In the genomic region with DNA sequence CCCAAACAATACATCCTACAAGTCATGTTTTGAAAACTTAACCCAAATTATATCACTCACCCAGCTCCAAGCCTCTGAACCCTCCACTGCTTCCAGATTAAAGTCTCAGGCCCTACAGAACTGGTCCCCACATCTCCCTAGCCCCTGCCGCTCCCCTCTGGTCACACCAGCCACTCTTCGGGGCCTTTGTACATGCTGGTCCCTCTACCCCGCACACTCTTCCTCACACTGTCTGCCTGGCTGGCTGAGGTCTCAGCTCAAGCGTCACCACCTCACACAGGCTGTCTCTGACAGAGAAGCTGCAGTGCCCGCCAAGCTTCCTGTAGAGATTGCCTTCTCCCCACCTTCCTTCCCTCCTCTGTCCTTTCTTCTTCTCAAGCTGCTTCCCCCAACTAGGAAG, we compare ENCODE assay signal across 14 cellular contexts.
A peak's percentile ranks its signal among the peaks of the same experiment; 100 is the strongest.
DNase-seq lines count a peak whose midpoint lies in the region; ATAC-seq and TF ChIP-seq lines count a peak whose summit lies in the region.
"Had no signal": no experiment of that assay in that cellular context is flagged by ENCODE, and none has a peak within 500 bp of the region (broad histone marks: within the 10 kb centered on the region; RNA-seq: fewer than 3 reads in every experiment).

No MANE protein-coding gene starts in this region.

- no peak for TF ChIP-seq EP300 in transverse colon (IDR thresholded peaks at IDR 0.05; ENCODE audit: low read depth)

- H3K9me2 ChIP-seq in HCT116 (ENCODE audit: insufficient read depth), result no peaks in the 10 kb centered on the region

- H3K79me1 ChIP-seq in neuronal stem cell (ENCODE audit: low read depth, low read length), result no peaks in the 10 kb centered on the region

- POLR2A ChIA-PET in HCT116 (lab: Charles Lee), result no interaction called here

- in situ Hi-C loops in transverse colon (cut with MboI; ENCODE audit: low pct_ligation_motif_present in 1 of 4, low pct_unique_long_range_greater_than_20kb in 1 of 4, low sequenced_read_pairs in 3 of 4) (no loop called here), gastrocnemius medialis (cut with MboI; ENCODE audit: low sequenced_read_pairs in 4 of 4) (no loop called here)

- TF ChIP-seq CTCF in CD14-positive monocyte (IDR thresholded peaks at IDR 0.05), result no peak
- TF ChIP-seq CTCF in HCT116 (IDR thresholded peaks at IDR 0.05 in 2 of 3, conservative IDR thresholded peaks at IDR 0.05 in 1 of 3; ENCODE audit: borderline replicate concordance in 1 of 3, insufficient read depth in 1 of 3, low read depth in 2 of 3, low read length in 2 of 3), result no peak
- TF ChIP-seq CTCF in transverse colon (IDR thresholded peaks at IDR 0.05), result no peak
- no peak for TF ChIP-seq CTCF in gastrocnemius medialis (IDR thresholded peaks at IDR 0.05 in 4 of 5, conservative IDR thresholded peaks at IDR 0.05 in 1 of 5)

- H3K9me3 Mint-ChIP-seq in CD14-positive monocyte, result peaks cover 0 to 2% (median 0%) of the 10 kb centered on the region in 7 donors

- H3K9me3 ChIP-seq in HCT116 (ENCODE audit: control insufficient read depth in 1 of 2, insufficient read depth in 1 of 2, low read depth in 1 of 2, low read length in 2 of 2) (no peaks in the 10 kb centered on the region), neuronal stem cell (replicated peaks in 1 of 2; ENCODE audit: control insufficient read depth in 2 of 2, insufficient read depth in 1 of 2, low read depth in 1 of 2, low read length in 2 of 2) (no peaks in the 10 kb centered on the region), transverse colon (no peaks in the 10 kb centered on the region), gastrocnemius medialis (no peaks in the 10 kb centered on the region)
- H3K9me3 ChIP-seq: colonic mucosa, right lobe of liver, vagina had no signal

- no peak overlapping the region for H3K18ac ChIP-seq in neuronal stem cell (ENCODE audit: low read length)

- ATAC-seq in HCT116 (peak; percentile 10; the same call in 1 of the 2 replicates), HG02885 (IDR thresholded peaks at IDR 0.05; ENCODE audit: poor library complexity, unreplicated experiment) (no peak), GM19324 (IDR thresholded peaks at IDR 0.05; ENCODE audit: low FRiP score, unreplicated experiment) (no peak), gastrocnemius medialis (no peak)

- H2BK12ac ChIP-seq in neuronal stem cell (ENCODE audit: low read length), result no peak overlapping the region

- no peak overlapping the region for H3K4me3 Mint-ChIP-seq in CD14-positive monocyte

- H3K79me2 ChIP-seq in HCT116 (ENCODE audit: insufficient read depth, low read length), result no peaks in the 10 kb centered on the region

- H3K4me1 Mint-ChIP-seq in CD14-positive monocyte, result no peaks in the 10 kb centered on the region

- H2BK5ac ChIP-seq in neuronal stem cell (ENCODE audit: low read length), result no peak overlapping the region

- peaks cover 80 to 99% of the 10 kb centered on the region in 2 donors for H3K36me3 Mint-ChIP-seq in CD14-positive monocyte

- TF ChIP-seq RAD21 in HCT116 (IDR thresholded peaks at IDR 0.05; ENCODE audit: low read depth), result no peak

- intact Hi-C loops in CD14-positive monocyte (cut with micrococcal nuclease) (no loop called here), HCT116 (cut with micrococcal nuclease) (loop anchor here (5.0 kb wide), 1 partner anchor 582 kb away; a partner anchor contains a TSS), transverse colon (cut with DNase I; ENCODE audit: low total_unique reads) (no loop called here), gastrocnemius medialis (cut with DNase I; ENCODE audit: low total_unique reads) (no loop called here)

- H3K4ac ChIP-seq in neuronal stem cell (ENCODE audit: low read length), result no peak overlapping the region

- CTCF ChIA-PET in HCT116 (lab: Charles Lee), result interaction anchor here (0.9 kb wide), 1 partner anchor 22 kb away, joined by 3 read pairs; no protein-coding TSS in a partner anchor

- peaks cover 0 to 19% of the 10 kb centered on the region in 2 experiments; a peak in 2 of 4 replicates for H3K4me1 ChIP-seq in HCT116 (ENCODE audit: control insufficient read depth in 1 of 2, insufficient read depth in 2 of 2, low read length in 2 of 2)
- no peaks in the 10 kb centered on the region for H3K4me1 ChIP-seq in neuronal stem cell (ENCODE audit: control insufficient read depth in 2 of 2, insufficient read depth in 1 of 2, low read depth in 1 of 2, low read length in 2 of 2)
- no peaks in the 10 kb centered on the region for H3K4me1 ChIP-seq in transverse colon
- H3K4me1 ChIP-seq in gastrocnemius medialis, result no peaks in the 10 kb centered on the region
- H3K4me1 ChIP-seq: colonic mucosa, right lobe of liver, vagina had no signal

- H3K4me2 ChIP-seq in HCT116 (ENCODE audit: low read length), result no peak overlapping the region
- no peak overlapping the region for H3K4me2 ChIP-seq in neuronal stem cell (ENCODE audit: insufficient read depth, low read length, poor library complexity, severe bottlenecking)

- no peak overlapping the region for H4K8ac ChIP-seq in neuronal stem cell (ENCODE audit: low read depth, low read length)

- RAD21 ChIA-PET in HCT116 (lab: Charles Lee; ENCODE audit: low non-redundant PET in 1 of 2, low total read pairs in 2 of 2, uncharacterized antibody in 2 of 2, unreplicated experiment in 2 of 2), result no interaction called here

- no peak overlapping the region for H3K14ac ChIP-seq in neuronal stem cell (ENCODE audit: low read length)

- no peaks in the 10 kb centered on the region for H4K20me1 ChIP-seq in HCT116 (ENCODE audit: insufficient read depth)

- H3K27ac ChIP-seq in HCT116 (ENCODE audit: low read depth, low read length) (no peak overlapping the region), caudate nucleus (ENCODE audit: low read depth, low read length) (peak overlapping the region; percentile 27), neuronal stem cell (replicated peaks; ENCODE audit: low read length) (no peak overlapping the region), transverse colon (no peak overlapping the region), gastrocnemius medialis (no peak overlapping the region)
- H3K27ac ChIP-seq: colonic mucosa, epithelial cell of prostate, right lobe of liver, vagina, VCaP had no signal

- DNase-seq in CD14-positive monocyte (ENCODE audit: low spot score) (no peak), HCT116 (ENCODE audit: low read depth, low spot score) (no peak), caudate nucleus (lab: John Stamatoyannopoulos, UW) (no peak), neuronal stem cell (ENCODE audit: low spot score) (no peak), transverse colon (no peak), gastrocnemius medialis (no peak)
- DNase-seq: NCI-H1930 had no signal

- no peaks in the 10 kb centered on the region for H3K36me3 ChIP-seq in HCT116 (ENCODE audit: control insufficient read depth in 1 of 2, insufficient read depth in 2 of 2, low read length in 2 of 2)
- H3K36me3 ChIP-seq in neuronal stem cell (replicated peaks in 1 of 2; ENCODE audit: control insufficient read depth in 2 of 2, insufficient read depth in 2 of 2, low read length in 2 of 2), result peaks cover 0 to 100% of the 10 kb centered on the region in 2 donors
- peaks cover 0 to 8% (median 0%) of the 10 kb centered on the region in 4 donors for H3K36me3 ChIP-seq in transverse colon
- peaks cover 0 to 10% of the 10 kb centered on the region in 2 donors for H3K36me3 ChIP-seq in gastrocnemius medialis
- H3K36me3 ChIP-seq: colonic mucosa had no signal

- TF ChIP-seq POLR2A in HCT116 (IDR thresholded peaks at IDR 0.05; ENCODE audit: borderline replicate concordance, extremely low read depth, insufficient read depth, insufficient read length) (no peak), transverse colon (IDR thresholded peaks at IDR 0.05) (no peak), gastrocnemius medialis (IDR thresholded peaks at IDR 0.05) (no peak)

- peak overlapping the region; percentile 18 for H2BK15ac ChIP-seq in neuronal stem cell (ENCODE audit: low read length)

- peaks cover 0 to 1% (median 0%) of the 10 kb centered on the region in 3 donors for H3K27me3 Mint-ChIP-seq in CD14-positive monocyte (ENCODE audit: low read depth in 3 of 3)

- H2AK5ac ChIP-seq in neuronal stem cell (ENCODE audit: low read depth, low read length), result peak overlapping the region; percentile 73

- H3K23ac ChIP-seq in neuronal stem cell (ENCODE audit: low read depth, low read length, poor library complexity), result peak overlapping the region; percentile 69

- H3K27me3 ChIP-seq in HCT116 (ENCODE audit: insufficient read depth, low read length) (no peaks in the 10 kb centered on the region), neuronal stem cell (ENCODE audit: control insufficient read depth in 3 of 3, insufficient read depth in 3 of 3, low read depth in 1 of 3, low read length in 3 of 3) (no peaks in the 10 kb centered on the region), transverse colon (no peaks in the 10 kb centered on the region), gastrocnemius medialis (no peaks in the 10 kb centered on the region)
- H3K27me3 ChIP-seq: colonic mucosa, right lobe of liver, vagina had no signal

- H4K91ac ChIP-seq in neuronal stem cell (ENCODE audit: low read depth, low read length, poor library complexity), result no peak overlapping the region

- H3K27ac Mint-ChIP-seq in CD14-positive monocyte, result peak overlapping the region in 5 of 7 donors; percentile 20 to 83 (median 70)

- no peak overlapping the region for H3K4me3 ChIP-seq in HCT116 (replicated peaks in 1 of 2; ENCODE audit: low read depth in 1 of 2, low read length in 2 of 2)
- no peak overlapping the region for H3K4me3 ChIP-seq in neuronal stem cell (ENCODE audit: low read length in 2 of 2)
- no peak overlapping the region for H3K4me3 ChIP-seq in transverse colon
- no peak overlapping the region for H3K4me3 ChIP-seq in gastrocnemius medialis
- H3K4me3 ChIP-seq: colonic mucosa, right lobe of liver, vagina had no signal

- H2BK120ac ChIP-seq in neuronal stem cell (ENCODE audit: low read depth, low read length), result no peak overlapping the region

- WGBS in neuronal stem cell (ENCODE audit: extremely low coverage in 2 of 2, insufficient read length in 2 of 2, insufficient replicate concordance in 1 of 2), 2 donors, result no CpG with 5 or more reads among the region's 5 CpGs
- WGBS in transverse colon (ENCODE audit: low coverage in 1 of 2), 2 donors, result 97 to 100% methylated on average over 3 to 5 of the region's 5 CpGs

- H2AFZ ChIP-seq in HCT116 (ENCODE audit: low read depth, low read length, poor library complexity, severe bottlenecking) (no peak overlapping the region), neuronal stem cell (ENCODE audit: low read length) (no peak overlapping the region)

- no TSS peak for BruUV-seq in HCT116 (replicated peaks; lab: Mats Ljungman, UMichigan)

- H3K9ac ChIP-seq in HCT116 (ENCODE audit: low read length), result no peak overlapping the region
- H3K9ac ChIP-seq in neuronal stem cell (ENCODE audit: low read depth, low read length, poor library complexity), result no peak overlapping the region

TF ChIP-seq in HCT116, 20 proteins besides CTCF, POLR2A, EP300 and RAD21 (continues in another document):
- TF ChIP-seq EZH2 (IDR thresholded peaks at IDR 0.05), result no peak
- TF ChIP-seq YY1 (IDR thresholded peaks at IDR 0.05; ENCODE audit: extremely low read depth, insufficient replicate concordance, low read depth, low read length), result no peak
- TF ChIP-seq ZFX (IDR thresholded peaks at IDR 0.05), result no peak
- no peak for TF ChIP-seq POLR2AphosphoS5 (IDR thresholded peaks at IDR 0.05; ENCODE audit: low read depth, low read length)
- TF ChIP-seq ELF1 (IDR thresholded peaks at IDR 0.05; ENCODE audit: borderline replicate concordance, low read depth), result no peak
- no peak for TF ChIP-seq ZNF274 (IDR thresholded peaks at IDR 0.05; ENCODE audit: low read depth, low read length)
- TF ChIP-seq SIN3A (IDR thresholded peaks at IDR 0.05; ENCODE audit: low read depth), result no peak
